11 cellular contexts compared by ENCODE assay signal in genomic region chr22:27139935-27140493, GRCh38.
A peak's percentile ranks its signal among the peaks of the same experiment; 100 is the strongest.
DNase-seq lines count a peak whose midpoint lies in the region; ATAC-seq and TF ChIP-seq lines count a peak whose summit lies in the region.
"Had no signal": no experiment of that assay in that cellular context is flagged by ENCODE, and none has a peak within 500 bp of the region (broad histone marks: within the 10 kb centered on the region; RNA-seq: fewer than 3 reads in every experiment).

No MANE protein-coding gene starts in this region.

- intact Hi-C loops in PC-9 (cut with micrococcal nuclease; ENCODE audit: unreplicated experiment) (no loop called here), ovary (cut with DNase I) (no loop called here)

- POLR2A ChIA-PET in PC-9 (lab: Charles Lee; ENCODE audit: unreplicated experiment) = no interaction called here

- CTCF ChIA-PET in PC-9 (lab: Charles Lee) = no interaction called here

- TF ChIP-seq CTCF in PC-9 (conservative IDR thresholded peaks at IDR 0.05) (no peak), ovary (IDR thresholded peaks at IDR 0.05) (no peak)

- TF ChIP-seq POLR2A in ovary (IDR thresholded peaks at IDR 0.05) = no peak

- H3F3A ChIP-seq in PC-9 (ENCODE audit: insufficient read depth, low read depth) = peaks cover 8% of the 10 kb centered on the region; the same call in 1 of the 2 replicates

- DNase-seq in EH (ENCODE audit: low read depth) (peak; percentile 88), PC-9 (peak in 1 of 2 experiments; percentile 62), fibroblast of gingiva (ENCODE audit: low read depth) (peak; percentile 44), ovary (peak; percentile 35 to 70 (median 46)), HT-29 (ENCODE audit: low spot score) (no peak), GF-D8 (lab: John Stamatoyannopoulos, UW) (no peak)
- DNase-seq: NCI-H1694 treated with DMSO at 0.1 percent for 48 hours had no signal

- BruUV-seq in PC-9 (replicated peaks; lab: Mats Ljungman, UMichigan) = no TSS peak

- no peak for TF ChIP-seq EP300 in ovary (IDR thresholded peaks at IDR 0.05)

- ATAC-seq in HG03135 (IDR thresholded peaks at IDR 0.05; ENCODE audit: unreplicated experiment) (no peak), HG03354 (IDR thresholded peaks at IDR 0.05; ENCODE audit: poor library complexity, severe bottlenecking, unreplicated experiment) (no peak)
- ATAC-seq: HCT116, Panc1 had no signal

- H3K27ac ChIP-seq in PC-9 = no peak overlapping the region
- H3K27ac ChIP-seq in ovary = no peak overlapping the region

- whole genome bisulfite sequencing in ovary, 3 donors = 24 to 27% (median 25%) methylated on average over 11 of the region's 11 CpGs

- H3K4me2 ChIP-seq in PC-9 = peak overlapping the region; percentile 25; the same call in 1 of the 2 replicates

- H3K4me3 ChIP-seq in PC-9 (no peak overlapping the region), ovary (no peak overlapping the region)

- no peaks in the 10 kb centered on the region for H4K20me1 ChIP-seq in PC-9 (ENCODE audit: insufficient read depth)

- H2AFZ ChIP-seq in PC-9 = no peak overlapping the region

- no peaks in the 10 kb centered on the region for H3K9me2 ChIP-seq in PC-9 (ENCODE audit: insufficient read depth)

- H3K27me3 ChIP-seq in PC-9 (ENCODE audit: insufficient read depth, low read depth) = no peaks in the 10 kb centered on the region
- H3K27me3 ChIP-seq in ovary = no peaks in the 10 kb centered on the region

- no peaks in the 10 kb centered on the region for H3K79me2 ChIP-seq in PC-9 (ENCODE audit: low read depth)

- H3K4me1 ChIP-seq in PC-9 (replicated peaks; ENCODE audit: insufficient read depth) (peaks cover 13% of the 10 kb centered on the region), ovary (ENCODE audit: insufficient read depth) (peaks cover 2% of the 10 kb centered on the region)

- H3K9me3 ChIP-seq in PC-9 (ENCODE audit: insufficient read depth, low read depth) (peaks cover 10% of the 10 kb centered on the region), ovary (peaks cover 0 to 5% of the 10 kb centered on the region in 2 donors)

- no peaks in the 10 kb centered on the region for H3K36me3 ChIP-seq in PC-9 (ENCODE audit: low read depth)
- H3K36me3 ChIP-seq in ovary = no peaks in the 10 kb centered on the region

Comparison
In these comparisons a context has a peak if more than half of its experiments do, and no peak if none do; other contexts are left out.
1. DNase-seq: peak in EH (single experiment), fibroblast of gingiva (single experiment) and ovary (5 of 5); none in HT-29 (single experiment) and GF-D8 (single experiment).